Comparison of ENCODE assay signal across 16 cellular contexts in genomic region chr17:27438631-27439030, GRCh38.
"Had no signal": no experiment of that assay in that cellular context is flagged by ENCODE, and none has a peak within 500 bp of the region (broad histone marks: within the 10 kb centered on the region; RNA-seq: fewer than 3 reads in every experiment).

No MANE protein-coding gene starts in this region.

- DNase-seq: colonic mucosa; dermis blood vessel endothelial cell; esophagus squamous epithelium; foreskin keratinocyte; heart right ventricle; kidney glomerular epithelial cell; mammary epithelial cell; naive thymus-derived CD4-positive, alpha-beta T cell; nephron progenitor cell; right cardiac atrium; small intestine; stimulated activated CD4-positive, alpha-beta T cell treated with anti-CD3 and anti-CD28 coated beads, Interleukin-4, amount 100 ng/mL, for 24 hours; testis; transverse colon had no signal

- H3K36me3 Mint-ChIP-seq: naive thymus-derived CD4-positive, alpha-beta T cell; stimulated activated memory B cell treated with anti-CD40 and anti-IgM and Interleukin-4, amounts not matched to agents 10 μg/mL and 1 μg/mL and 100 μg/mL, for 72 hours had no signal

- H3K9me3 ChIP-seq: colonic mucosa, esophagus squamous epithelium, heart right ventricle, testis, transverse colon had no signal

- H3K4me3 ChIP-seq: colonic mucosa, esophagus squamous epithelium, heart right ventricle, testis, transverse colon had no signal

- H3K27me3 ChIP-seq: colonic mucosa, esophagus squamous epithelium, foreskin keratinocyte, heart right ventricle, testis, transverse colon had no signal

- H3K27ac Mint-ChIP-seq: naive thymus-derived CD4-positive, alpha-beta T cell; nephron progenitor cell; stimulated activated memory B cell treated with anti-CD40 and anti-IgM and Interleukin-4, amounts not matched to agents 10 μg/mL and 1 μg/mL and 100 μg/mL, for 72 hours; stimulated activated naive CD8-positive, alpha-beta T cell treated with anti-CD3 and anti-CD28 coated beads, Interleukin-15, Interleukin-2, amounts not matched to agents 100 ng/mL and 50 ng/mL, for 24 hours had no signal

- H3K4me1 Mint-ChIP-seq: nephron progenitor cell had no signal

- H3K27ac ChIP-seq: colonic mucosa, esophagus squamous epithelium, foreskin keratinocyte, heart right ventricle, testis, transverse colon had no signal

- H3K36me3 ChIP-seq: colonic mucosa, esophagus squamous epithelium, heart right ventricle, transverse colon had no signal

- H3K9me3 Mint-ChIP-seq: naive thymus-derived CD4-positive, alpha-beta T cell; nephron progenitor cell; stimulated activated memory B cell treated with anti-CD40 and anti-IgM and Interleukin-4, amounts not matched to agents 10 μg/mL and 1 μg/mL and 100 μg/mL, for 72 hours; stimulated activated naive CD8-positive, alpha-beta T cell treated with anti-CD3 and anti-CD28 coated beads, Interleukin-15, Interleukin-2, amounts not matched to agents 100 ng/mL and 50 ng/mL, for 24 hours had no signal

- H3K4me3 Mint-ChIP-seq: naive thymus-derived CD4-positive, alpha-beta T cell; nephron progenitor cell; stimulated activated memory B cell treated with anti-CD40 and anti-IgM and Interleukin-4, amounts not matched to agents 10 μg/mL and 1 μg/mL and 100 μg/mL, for 72 hours; stimulated activated naive CD8-positive, alpha-beta T cell treated with anti-CD3 and anti-CD28 coated beads, Interleukin-15, Interleukin-2, amounts not matched to agents 100 ng/mL and 50 ng/mL, for 24 hours had no signal
